In the genomic region with DNA sequence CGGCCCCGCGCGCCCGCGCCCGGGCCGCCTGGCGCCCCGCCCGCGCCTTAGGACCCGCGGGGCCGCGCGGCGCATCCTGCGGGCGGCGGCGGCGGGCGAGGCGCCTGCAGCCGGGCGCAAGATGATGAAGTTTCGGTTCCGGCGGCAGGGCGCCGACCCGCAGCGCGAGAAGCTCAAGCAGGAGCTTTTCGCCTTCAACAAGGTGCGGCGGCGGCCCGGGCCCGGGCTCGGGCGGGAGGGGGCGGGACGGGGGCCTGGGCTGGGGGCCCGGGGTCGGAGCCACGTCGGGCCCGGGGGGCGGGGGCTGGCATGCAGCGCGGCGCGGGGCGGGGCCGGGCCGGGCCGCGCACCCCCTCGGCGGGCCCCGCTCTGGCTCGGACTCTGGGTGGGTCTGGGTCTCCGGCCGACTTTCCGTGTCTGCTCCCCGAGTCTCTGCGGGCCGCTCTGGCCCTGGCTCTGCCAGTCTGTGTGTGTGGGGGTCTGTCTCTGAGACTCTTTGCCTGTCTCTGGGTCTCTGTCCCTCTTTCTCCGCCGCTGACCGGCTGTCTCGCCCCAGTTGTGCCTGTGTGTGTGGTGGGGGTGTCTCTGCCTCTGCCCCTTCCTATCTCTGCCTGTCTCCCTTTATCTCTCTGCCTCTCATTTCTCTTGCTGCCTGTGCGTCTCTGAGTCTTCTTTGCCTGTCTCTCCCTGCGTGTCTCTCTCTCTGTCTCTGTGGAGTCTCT, we compare ENCODE assay signal across 8 cellular contexts. TPM values are rescaled to one million over a fixed set of nuclear protein-coding genes. Genes with fewer than 3 reads are reported as not detected.
A peak's percentile ranks its signal among the peaks of the same experiment; 100 is the strongest.
DNase-seq lines count a peak whose midpoint lies in the region; ATAC-seq and TF ChIP-seq lines count a peak whose summit lies in the region.

A gene (plus strand): TSS at position 74 of the 722 bp plus-strand sequence. CDS start 48 bp downstream, at position 122.

- H3K27me3 Mint-ChIP-seq in neural crest cell (ENCODE audit: low read depth) = no peaks in the 10 kb centered on the region

- H3K4me3 Mint-ChIP-seq in neural crest cell = peak within 1 kb of the TSS; percentile 96

- no peaks in the 10 kb centered on the region for H3K9me3 Mint-ChIP-seq in neural crest cell

- DNase-seq in NCI-H1092 (lab: John Stamatoyannopoulos, UW) (peak; percentile 1), NCI-H1092 treated with DMSO at 0.1 percent for 48 hours (lab: John Stamatoyannopoulos, UW) (no peak), epithelial cell of proximal tubule (ENCODE audit: low read depth) (no peak), neural crest cell (ENCODE audit: low read depth, low spot score) (peak; percentile 21), SKM-1 treated with dmso at 0.1 percent for 144 hours (lab: John Stamatoyannopoulos, UW; ENCODE audit: unreplicated experiment) (no peak), pons (ENCODE audit: low spot score) (no peak)

- H3K36me3 Mint-ChIP-seq in neural crest cell (ENCODE audit: low read depth) = no peaks in the 10 kb centered on the region

- H3K4me3 ChIP-seq in epithelial cell of proximal tubule (ENCODE audit: low read depth, low read length) = peak within 1 kb of the TSS; percentile 74

- intact Hi-C loops in T-helper 1 cell treated with Interleukin-12 subunit alpha and Interleukin-12 subunit beta and Interleukin-4 antibody, amounts not matched to agents 30 ng/mL and 1 ng/mL, for 36 hours (cut with micrococcal nuclease) = loop anchor here (1.0 to 2.0 kb wide), 6 partner anchors 8 to 253 kb away; a partner anchor contains a TSS

- ATAC-seq in HG02840 (IDR thresholded peaks at IDR 0.05; ENCODE audit: low FRiP score, unreplicated experiment) = peak; percentile 19

- H3K27ac Mint-ChIP-seq in neural crest cell (ENCODE audit: unreplicated experiment) = peak within 1 kb of the TSS; percentile 100

- H3K4me1 Mint-ChIP-seq in neural crest cell = peaks cover 56% of the 10 kb centered on the region

- no peak for TF ChIP-seq CTCF in epithelial cell of proximal tubule (conservative IDR thresholded peaks at IDR 0.05; ENCODE audit: low read depth, low read length)
- TF ChIP-seq CTCF in neural crest cell (conservative IDR thresholded peaks at IDR 0.05) = no peak

RNA-seq across cellular contexts. Expression of the gene that starts here (rescaled TPM):
- total RNA-seq in T-helper 1 cell treated with Interleukin-12 subunit alpha and Interleukin-12 subunit beta and Interleukin-4 antibody, amounts not matched to agents 30 ng/mL and 1 ng/mL, for 36 hours = 20.0 and 21.9 TPM in 2 replicates
- total RNA-seq in epithelial cell of proximal tubule = 46.1 and 65.3 TPM in 2 replicates
- 93.3 and 99.3 TPM in 2 replicates for total RNA-seq in neural crest cell

Comparison
In these comparisons a context has a peak if more than half of its experiments do, and no peak if none do; other contexts are left out.
1. DNase-seq: peak in NCI-H1092 (single experiment) and neural crest cell (single experiment); none in NCI-H1092 treated with DMSO at 0.1 percent for 48 hours (single experiment), epithelial cell of proximal tubule (single experiment), SKM-1 treated with dmso at 0.1 percent for 144 hours (single experiment) and pons (single experiment).